ENCODE assay signal across 9 cellular contexts in the genomic region with DNA sequence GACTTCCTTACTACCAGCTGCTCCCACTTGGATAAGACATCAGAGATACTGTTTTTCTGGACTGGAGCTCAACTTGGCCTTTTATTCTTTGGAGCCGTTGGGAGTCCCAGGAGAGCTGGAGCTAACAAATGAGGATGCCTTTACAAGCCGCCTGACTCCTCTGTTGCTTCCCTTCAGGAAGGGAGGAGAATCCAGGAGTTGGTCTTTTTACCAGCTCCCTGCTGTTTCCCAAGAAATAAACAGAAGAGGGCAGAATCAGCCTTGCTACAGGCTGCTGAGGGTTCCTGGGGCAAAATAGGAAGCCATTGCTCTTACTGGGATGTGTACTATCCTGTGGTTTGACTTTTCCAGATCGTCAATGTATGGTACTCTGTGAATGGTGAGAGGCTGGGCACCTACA. TPM values are rescaled to one million over a fixed set of nuclear protein-coding genes. Genes with fewer than 3 reads are reported as not detected.
DNase-seq lines count a peak whose midpoint lies in the region; TF ChIP-seq lines count a peak whose summit lies in the region.
"Had no signal": no experiment of that assay in that cellular context is flagged by ENCODE, and none has a peak within 500 bp of the region (broad histone marks: within the 10 kb centered on the region; RNA-seq: fewer than 3 reads in every experiment).

No MANE protein-coding gene starts in this region.

- DNase-seq in Calu3 (no peak), NT2/D1 (ENCODE audit: low read depth, low spot score) (no peak), coronary artery (ENCODE audit: low spot score) (no peak), posterior cingulate gyrus (no peak), medulla oblongata (ENCODE audit: extremely low spot score) (no peak), Caco-2 (no peak)
- DNase-seq in stimulated activated CD4-positive, alpha-beta T cell treated with anti-CD3 and anti-CD28 coated beads, Interleukin-4, amount 100 ng/mL, for 1 hour = no peak
- DNase-seq: NCI-H1105 had no signal

- H3K27ac ChIP-seq in coronary artery = peak overlapping the region in 1 of 2 donors; percentile 97

- H3K9ac ChIP-seq in NT2/D1 (ENCODE audit: insufficient read length, low read depth) = peak overlapping the region; percentile 27

- TF ChIP-seq CTCF in Calu3 (IDR thresholded peaks at IDR 0.05; ENCODE audit: unreplicated experiment) (no peak), coronary artery (IDR thresholded peaks at IDR 0.05) (no peak), Caco-2 (IDR thresholded peaks at IDR 0.05; ENCODE audit: insufficient read depth in 1 of 2, low read depth in 1 of 2, low read length in 1 of 2, severe bottlenecking in 1 of 2, unreplicated experiment in 1 of 2) (no peak)

- no peak overlapping the region for H3K27ac Mint-ChIP-seq in Calu3 (ENCODE audit: unreplicated experiment)
- H3K27ac Mint-ChIP-seq in Caco-2 (ENCODE audit: unreplicated experiment) = no peak overlapping the region

- H3K36me3 ChIP-seq in NT2/D1 (ENCODE audit: insufficient read depth, insufficient read length, low read length) = peaks cover 73% of the 10 kb centered on the region
- H3K36me3 ChIP-seq in neuron (ENCODE audit: insufficient read depth, low read length) = peaks cover 47% of the 10 kb centered on the region
- peaks cover 1% of the 10 kb centered on the region; the same call in 1 of the 2 replicates for H3K36me3 ChIP-seq in Caco-2 (ENCODE audit: control insufficient read depth, insufficient read depth, low read length)

- H3K27me3 Mint-ChIP-seq in Calu3 (ENCODE audit: unreplicated experiment) = no peaks in the 10 kb centered on the region
- H3K27me3 Mint-ChIP-seq in Caco-2 (ENCODE audit: insufficient read depth, unreplicated experiment) = no peaks in the 10 kb centered on the region

- H2AFZ ChIP-seq in neuron (ENCODE audit: low read depth, low read length) = no peak overlapping the region

- H3K4me3 ChIP-seq in NT2/D1 (ENCODE audit: insufficient read length, low read depth) (no peak overlapping the region), coronary artery (peak overlapping the region; percentile 94), neuron (ENCODE audit: low read length) (peak overlapping the region; percentile 0), Caco-2 (ENCODE audit: low read depth, low read length) (no peak overlapping the region)

- H3K9me3 ChIP-seq in NT2/D1 (ENCODE audit: insufficient read depth, low read length) (no peaks in the 10 kb centered on the region), neuron (ENCODE audit: low read length) (no peaks in the 10 kb centered on the region), Caco-2 (no peaks in the 10 kb centered on the region)

- POLR2A ChIA-PET in Caco-2 (lab: Charles Lee) = interaction anchor here (0.6 kb wide), 1 partner anchor 112 kb away, joined by 3 read pairs; no protein-coding TSS in a partner anchor

- H3K9me3 Mint-ChIP-seq in Calu3 (ENCODE audit: low read depth, unreplicated experiment) (no peaks in the 10 kb centered on the region), Caco-2 (ENCODE audit: unreplicated experiment) (no peaks in the 10 kb centered on the region)

- no TSS peak for BruUV-seq in Calu3 (replicated peaks; lab: Mats Ljungman, UMichigan)
- no TSS peak for BruUV-seq in Caco-2 (replicated peaks; lab: Mats Ljungman, UMichigan)

- CTCF ChIA-PET in Calu3 (lab: Charles Lee) = interaction anchor here (1.0 to 1.2 kb wide), 3 partner anchors 68 to 98 kb away, joined by 3 to 4 read pairs (median 4); a partner anchor contains a TSS
- CTCF ChIA-PET in Caco-2 (lab: Charles Lee) = no interaction called here

- H3K36me3 Mint-ChIP-seq in Calu3 (ENCODE audit: insufficient read depth, unreplicated experiment) (peaks cover 71% of the 10 kb centered on the region), Caco-2 (ENCODE audit: insufficient read depth, unreplicated experiment) (peaks cover 33% of the 10 kb centered on the region)

- H3K4me1 Mint-ChIP-seq in Calu3 (ENCODE audit: low read depth, unreplicated experiment) (peaks cover 24% of the 10 kb centered on the region), Caco-2 (ENCODE audit: low read depth, unreplicated experiment) (no peaks in the 10 kb centered on the region)

- H3K27me3 ChIP-seq in NT2/D1 (ENCODE audit: insufficient read depth, insufficient read length) = no peaks in the 10 kb centered on the region
- H3K27me3 ChIP-seq in neuron (ENCODE audit: insufficient read depth, low read length) = no peaks in the 10 kb centered on the region
- no peaks in the 10 kb centered on the region for H3K27me3 ChIP-seq in Caco-2 (replicated peaks; ENCODE audit: control insufficient read depth, insufficient read depth, low read length)

- H3K4me1 ChIP-seq in NT2/D1 (ENCODE audit: insufficient read depth, insufficient read length) (peaks cover 13% of the 10 kb centered on the region), neuron (ENCODE audit: insufficient read depth, low read length) (peaks cover 15% of the 10 kb centered on the region), Caco-2 (no peaks in the 10 kb centered on the region)

- peak overlapping the region; percentile 85 for H3K4me3 Mint-ChIP-seq in Calu3 (ENCODE audit: low read depth, unreplicated experiment)
- H3K4me3 Mint-ChIP-seq in Caco-2 (ENCODE audit: unreplicated experiment) = no peak overlapping the region

- intact Hi-C loops in Calu3 (cut with micrococcal nuclease; ENCODE audit: unreplicated experiment) = no loop called here
- intact Hi-C loops in posterior cingulate gyrus (cut with DNase I) = loop anchor here (5.0 kb wide), 1 partner anchor 69 kb away; a partner anchor contains a TSS
- intact Hi-C loops in Caco-2 (cut with micrococcal nuclease; ENCODE audit: unreplicated experiment) = loop anchor here (2.0 kb wide), 2 partner anchors 69 to 139 kb away; a partner anchor contains a TSS

RNA-seq across cellular contexts. Expression of a gene that starts 1.5 kb away (rescaled TPM):
- 178 and 186 TPM in 2 replicates for total RNA-seq in Calu3 (2022)
- total RNA-seq in Caco-2 (2022) = 128 and 153 TPM in 2 replicates

RNA-seq across cellular contexts. Expression of a gene that starts 1.5 kb away (rescaled TPM):
- total RNA-seq in Calu3 (2022) (31.6 and 35.5 TPM in 2 replicates), Caco-2 (2022) (11.5 and 12.0 TPM in 2 replicates)

RNA-seq across cellular contexts. Expression of a gene that starts 14.8 kb away (rescaled TPM):
- total RNA-seq in Calu3 (2022) = not detected in 2 replicates
- total RNA-seq in Caco-2 (2022) = not detected in 2 replicates

RNA-seq across cellular contexts. Expression of a gene that starts 18.2 kb away (rescaled TPM):
- 6.6 and 7.6 TPM in 2 replicates for total RNA-seq in Calu3 (2022)
- total RNA-seq in Caco-2 (2022) = 3.4 and 3.5 TPM in 2 replicates

RNA-seq across cellular contexts. Expression of a gene that starts 23.3 kb away (rescaled TPM):
- total RNA-seq in Calu3 (2022) (7.1 and 8.2 TPM in 2 replicates), Caco-2 (2022) (3.7 and 3.9 TPM in 2 replicates)

Comparison
In these comparisons a context has a peak if more than half of its experiments do, and no peak if none do; other contexts are left out.
1. H3K4me3 ChIP-seq: peak in coronary artery (single experiment) and neuron (single experiment); none in NT2/D1 (single experiment) and Caco-2 (single experiment).